In genomic region chr6:165661416-165662001, GRCh38 we compare ENCODE assay signal across 1 cellular context.
TF ChIP-seq lines count a peak whose summit lies in the region.

No MANE protein-coding gene starts in this region.

TF ChIP-seq in SK-N-SH, 30 proteins besides CTCF, POLR2A, EP300 and RAD21 (continued from another document):
- TF ChIP-seq REST (IDR thresholded peaks at IDR 0.05; ENCODE audit: low read depth, low read length) = no peak
- TF ChIP-seq MXI1 (IDR thresholded peaks at IDR 0.05; ENCODE audit: low read depth, low read length) = no peak
- no peak for TF ChIP-seq SIN3A (IDR thresholded peaks at IDR 0.05; ENCODE audit: borderline replicate concordance, low read depth, low read length)
- TF ChIP-seq JUND (IDR thresholded peaks at IDR 0.05) = no peak
- TF ChIP-seq ELF1 (IDR thresholded peaks at IDR 0.05) = no peak
- TF ChIP-seq CHD2 (IDR thresholded peaks at IDR 0.05; ENCODE audit: low read length, partially characterized antibody) = no peak
- no peak for TF ChIP-seq IRF3 (IDR thresholded peaks at IDR 0.05; ENCODE audit: low read depth, low read length)
TF ChIP-seq in SK-N-SH: peak in this region for 0.
